In genomic region chr12:46373303-46374182, GRCh38 we compare ENCODE assay signal across 8 cellular contexts. TPM values are rescaled to one million over a fixed set of nuclear protein-coding genes. Genes with fewer than 3 reads are reported as not detected.
DNase-seq lines count a peak whose midpoint lies in the region; ATAC-seq, FAIRE-seq and TF ChIP-seq lines count a peak whose summit lies in the region.

No MANE protein-coding gene starts in this region.

- peak overlapping the region; percentile 34 for H2BK120ac ChIP-seq in trophoblast cell (ENCODE audit: insufficient read depth, low read length, poor library complexity)

- peak overlapping the region; percentile 46 for H4K91ac ChIP-seq in trophoblast cell (ENCODE audit: low read depth, low read length)

- H2AFZ ChIP-seq in trophoblast cell (ENCODE audit: insufficient read depth, low read length, poor library complexity): peak overlapping the region; percentile 38

- H2AK5ac ChIP-seq in trophoblast cell (ENCODE audit: low read length): peak overlapping the region; percentile 5

- H4K12ac ChIP-seq in trophoblast cell (ENCODE audit: low read depth, low read length): peak overlapping the region; percentile 35

- H2BK12ac ChIP-seq in trophoblast cell (ENCODE audit: low read length): peak overlapping the region; percentile 19

- H3K23ac ChIP-seq in trophoblast cell (ENCODE audit: low read length): no peak overlapping the region

- no peaks in the 10 kb centered on the region for H3K27me3 ChIP-seq in adipocyte (replicated peaks; ENCODE audit: control insufficient read depth, insufficient read depth, low read length)
- no peaks in the 10 kb centered on the region for H3K27me3 ChIP-seq in trophoblast cell (ENCODE audit: insufficient read depth, low read length)

- H3K27ac ChIP-seq in trophoblast cell (ENCODE audit: low read depth, low read length): peak overlapping the region; percentile 22

- peak overlapping the region; percentile 6 for H3K14ac ChIP-seq in trophoblast cell (ENCODE audit: low read length)

- H3K9me3 ChIP-seq in adipocyte (ENCODE audit: control insufficient read depth, low read length) (no peaks in the 10 kb centered on the region), trophoblast cell (ENCODE audit: insufficient read depth, low read depth, low read length) (no peaks in the 10 kb centered on the region)

- POLR2A ChIA-PET in AG04449 (lab: Yijun Ruan, JAX): no interaction called here

- no peak for DNase-seq in AG04449 (ENCODE audit: low read depth, low spot score)
- no peak for DNase-seq in GM19239 (ENCODE audit: insufficient read length, low spot score)
- peak; percentile 64 for DNase-seq in RKO (ENCODE audit: low spot score)
- DNase-seq in adipocyte (ENCODE audit: low read depth): peak; percentile 83
- peak; percentile 58 for DNase-seq in left cardiac atrium
- DNase-seq in trophoblast cell: peak; percentile 62 to 83
- DNase-seq in T1000 (lab: John Stamatoyannopoulos, UW): no peak

- peak overlapping the region; percentile 5 for H4K8ac ChIP-seq in trophoblast cell (ENCODE audit: low read depth, low read length)

- CTCF ChIA-PET in AG04449 (lab: Yijun Ruan, JAX): interaction anchor here (0.7 to 1.2 kb wide), 3 partner anchors 10 to 551 kb away, joined by 3 read pairs; no protein-coding TSS in a partner anchor

- H3K9ac ChIP-seq in adipocyte (ENCODE audit: low read length): peak overlapping the region; percentile 90
- peak overlapping the region; percentile 39 for H3K9ac ChIP-seq in trophoblast cell (ENCODE audit: low read length)

- peaks cover 15% of the 10 kb centered on the region for H3K4me1 ChIP-seq in adipocyte (ENCODE audit: control insufficient read depth, insufficient read depth, low read length)
- H3K4me1 ChIP-seq in trophoblast cell (ENCODE audit: control insufficient read depth in 1 of 2, insufficient read depth in 2 of 2, low read length in 2 of 2): peaks cover 6 to 7% of the 10 kb centered on the region in 2 experiments

- no CpG with 5 or more reads among the region's 33 CpGs for WGBS in trophoblast cell (ENCODE audit: extremely low coverage, insufficient coverage, insufficient read length)

- FAIRE-seq in GM19239 (lab: Jason Lieb, UNC): peak; percentile 79

- peak overlapping the region; percentile 64 for H3K4me3 ChIP-seq in AG04449 (ENCODE audit: low read depth, low read length)
- H3K4me3 ChIP-seq in adipocyte (ENCODE audit: low read length): peak overlapping the region; percentile 97
- H3K4me3 ChIP-seq in trophoblast cell (ENCODE audit: low read depth, low read length): peak overlapping the region; percentile 20

- H3K36me3 ChIP-seq in adipocyte (ENCODE audit: control insufficient read depth, insufficient read depth, low read length, severe bottlenecking) (peaks cover 26% of the 10 kb centered on the region), trophoblast cell (ENCODE audit: control insufficient read depth in 1 of 2, insufficient read depth in 2 of 2, low read length in 2 of 2) (peaks cover 8 to 14% of the 10 kb centered on the region in 2 experiments)

- peaks cover 15% of the 10 kb centered on the region for H3K79me2 ChIP-seq in trophoblast cell (ENCODE audit: control insufficient read depth, insufficient read depth, low read length, poor library complexity)

- H3K4me2 ChIP-seq in trophoblast cell (ENCODE audit: low read length): peak overlapping the region; percentile 97

- peak overlapping the region; percentile 34 for H3K4ac ChIP-seq in trophoblast cell (ENCODE audit: low read depth, low read length)

- TF ChIP-seq CTCF in AG04449 (IDR thresholded peaks at IDR 0.05; ENCODE audit: insufficient read depth, low read length, missing control alignments): peak; percentile 23

- peak; percentile 4 to 9 for ATAC-seq in left cardiac atrium
- no peak for ATAC-seq in HG02981 (IDR thresholded peaks at IDR 0.05; ENCODE audit: unreplicated experiment)

- intact Hi-C loops in left cardiac atrium (cut with DNase I): loop anchor here (5.0 to 10.0 kb wide), 4 partner anchors 184 to 381 kb away; partner anchors contain the start of gene SCAF11 (in 1 of the 2)

- peak overlapping the region; percentile 26 for H2BK5ac ChIP-seq in trophoblast cell (ENCODE audit: low read depth, low read length, poor library complexity)

- peaks cover 19% of the 10 kb centered on the region for H3K79me1 ChIP-seq in trophoblast cell (ENCODE audit: low read length)

- peak overlapping the region; percentile 37 for H3K18ac ChIP-seq in trophoblast cell (ENCODE audit: low read length)

RNA-seq across cellular contexts. Expression of gene SLC38A2, which starts 1.0 kb away (rescaled TPM):
- 100 to 1,000 TPM; 122 to 202 TPM for total RNA-seq in left cardiac atrium
- polyA plus RNA-seq in trophoblast cell (2013): 849 and 857 TPM in 2 replicates

Comparison
In these comparisons a context has a peak if more than half of its experiments do, and no peak if none do; other contexts are left out.
1. DNase-seq: peak in RKO (single experiment), adipocyte (single experiment), left cardiac atrium (single experiment) and trophoblast cell (2 of 2); none in AG04449 (single experiment), GM19239 (single experiment) and T1000 (single experiment).
2. H3K4me3 ChIP-seq: peak in every context shown above with its lines; median percentile 97 in adipocyte; 64 in AG04449; 20 in trophoblast cell.